Comparison of ENCODE assay signal across 8 cellular contexts in the genomic region with DNA sequence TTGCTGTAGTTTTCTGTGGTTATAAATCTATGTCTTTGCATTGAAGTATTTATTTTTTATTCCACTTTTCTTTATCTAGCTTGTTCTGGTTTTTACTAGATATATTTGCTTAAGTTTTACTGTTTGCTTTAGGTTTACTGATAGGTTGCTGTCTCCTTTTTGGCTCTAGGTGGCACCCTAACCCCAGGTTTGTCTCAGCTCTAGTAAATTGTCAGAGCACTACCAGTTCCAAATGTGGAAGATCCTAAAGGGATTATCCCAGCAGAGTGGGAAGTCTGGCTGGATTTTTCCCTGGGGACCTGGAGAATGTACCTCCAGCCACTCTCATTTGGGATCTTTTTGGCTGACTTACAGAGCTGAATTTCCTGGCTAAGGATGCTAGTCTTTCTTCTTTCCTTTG.
DNase-seq lines count a peak whose midpoint lies in the region; ATAC-seq and TF ChIP-seq lines count a peak whose summit lies in the region.

No MANE protein-coding gene starts in this region.

- no peaks in the 10 kb centered on the region for H3K27me3 ChIP-seq in effector memory CD4-positive, alpha-beta T cell (replicated peaks; ENCODE audit: control insufficient read depth, insufficient read depth, low read length, poor library complexity, severe bottlenecking)
- H3K27me3 ChIP-seq in tibial nerve = peaks cover 0 to 10% of the 10 kb centered on the region in 2 donors

- no peak overlapping the region for H3K27ac ChIP-seq in effector memory CD4-positive, alpha-beta T cell (ENCODE audit: insufficient read depth, low read length, poor library complexity, severe bottlenecking)
- H3K27ac ChIP-seq in tibial nerve = no peak overlapping the region

- peak; percentile 21 to 52 (median 44) for TF ChIP-seq CTCF in tibial nerve (IDR thresholded peaks at IDR 0.05)

- H3K4me1 ChIP-seq in effector memory CD4-positive, alpha-beta T cell (ENCODE audit: control insufficient read depth, insufficient read depth, low read length, poor library complexity, severe bottlenecking) = no peaks in the 10 kb centered on the region
- no peaks in the 10 kb centered on the region for H3K4me1 ChIP-seq in tibial nerve

- TF ChIP-seq POLR2A in tibial nerve (IDR thresholded peaks at IDR 0.05) = no peak

- no peak for TF ChIP-seq EP300 in tibial nerve (IDR thresholded peaks at IDR 0.05)

- ATAC-seq in GM19463 (IDR thresholded peaks at IDR 0.05; ENCODE audit: unreplicated experiment) = peak; percentile 90

- no peaks in the 10 kb centered on the region for H3K9me3 ChIP-seq in effector memory CD4-positive, alpha-beta T cell (ENCODE audit: control insufficient read depth, low read length)
- peaks cover 0 to 3% (median 0%) of the 10 kb centered on the region in 4 donors for H3K9me3 ChIP-seq in tibial nerve

- H3K4me3 ChIP-seq in effector memory CD4-positive, alpha-beta T cell (ENCODE audit: insufficient read depth, low read depth, low read length, poor library complexity, severe bottlenecking) = no peak overlapping the region
- no peak overlapping the region for H3K4me3 ChIP-seq in tibial nerve

- no peaks in the 10 kb centered on the region for H3K36me3 ChIP-seq in effector memory CD4-positive, alpha-beta T cell (ENCODE audit: control insufficient read depth, insufficient read depth, low read length)
- no peaks in the 10 kb centered on the region for H3K36me3 ChIP-seq in tibial nerve

- DNase-seq in DMS153 treated with DMSO at 0.1 percent for 48 hours (lab: John Stamatoyannopoulos, UW; ENCODE audit: unreplicated experiment) = peak; percentile 23
- peak; percentile 27 for DNase-seq in NCI-H146 treated with DMSO at 0.1 percent for 48 hours (lab: John Stamatoyannopoulos, UW; ENCODE audit: unreplicated experiment)
- peak; percentile 16 for DNase-seq in UCSD-AML1 (lab: John Stamatoyannopoulos, UW; ENCODE audit: unreplicated experiment)
- peak in 2 of 3 donors; percentile 6 to 11 for DNase-seq in effector memory CD4-positive, alpha-beta T cell
- peak; percentile 58 for DNase-seq in myocyte (ENCODE audit: low read depth)
- peak in 1 of 2 donors; percentile 20 for DNase-seq in tibial nerve (ENCODE audit: low spot score in 2 of 2)
- no peak for DNase-seq in kidney glomerular epithelial cell (lab: John Stamatoyannopoulos, UW)
